ENCODE assay signal across 8 cellular contexts in the genomic region with DNA sequence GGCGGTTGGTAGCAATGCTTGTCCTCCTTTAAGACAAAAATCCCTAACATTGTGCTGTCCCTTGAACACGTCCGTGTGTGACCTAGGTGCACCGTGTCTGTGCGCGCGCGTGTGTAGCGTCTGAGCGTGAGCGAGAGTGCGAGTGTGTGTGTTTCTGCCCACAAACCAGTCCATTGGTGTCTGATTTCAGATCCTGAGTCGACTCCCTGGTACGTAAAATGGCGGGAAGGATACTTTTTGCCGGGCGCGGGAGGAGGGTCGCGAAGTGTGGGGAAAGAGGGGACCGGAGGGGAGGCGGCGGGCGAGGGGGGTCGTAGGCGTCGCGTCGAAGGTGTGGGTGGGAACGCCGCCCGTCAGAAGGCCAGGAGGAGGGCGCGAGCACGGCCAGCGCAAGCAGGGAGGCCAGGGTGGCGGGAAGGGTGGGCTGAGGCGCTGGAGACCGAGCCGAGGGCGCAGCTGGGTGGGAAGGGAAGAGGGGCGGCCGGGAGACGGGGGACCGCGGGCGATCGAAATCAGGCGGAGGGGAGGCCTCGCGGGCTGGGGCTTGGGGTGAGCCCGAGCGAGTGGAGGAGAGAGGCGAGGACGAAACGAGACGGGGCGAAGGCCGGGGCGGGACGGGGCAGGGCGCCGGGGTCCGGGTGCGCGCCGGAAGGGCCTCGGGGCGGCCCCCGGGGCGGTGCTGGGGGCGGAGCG. TPM values are rescaled to one million over a fixed set of nuclear protein-coding genes. Genes with fewer than 3 reads are reported as not detected.
DNase-seq lines count a peak whose midpoint lies in the region; ATAC-seq and TF ChIP-seq lines count a peak whose summit lies in the region.

No MANE protein-coding gene starts in this region.

- ATAC-seq in HG03196 (IDR thresholded peaks at IDR 0.05; ENCODE audit: unreplicated experiment) = no peak

- H3K4me3 Mint-ChIP-seq in activated T-helper 1 cell treated with anti-CD3 and anti-CD28 coated beads, Interleukin-12 subunit alpha, Interleukin-12 subunit beta, Interleukin-2, Interleukin-4 antibody, amounts not matched to agents 30 ng/mL and 10 ng/mL and 1 ng/mL, durations not matched to agents 14 hours and 24 hours and 36 hours = peak overlapping the region; percentile 75
- H3K4me3 Mint-ChIP-seq in nephron progenitor cell = peak overlapping the region; percentile 79

- TF ChIP-seq CTCF in nephron progenitor cell (IDR thresholded peaks at IDR 0.05) = no peak

- H3K27me3 ChIP-seq in HUES48 (ENCODE audit: control insufficient read depth, insufficient read depth, low read length) = peaks cover 100% of the 10 kb centered on the region

- peak overlapping the region; percentile 81 for H3K27ac Mint-ChIP-seq in activated T-helper 1 cell treated with anti-CD3 and anti-CD28 coated beads, Interleukin-12 subunit alpha, Interleukin-12 subunit beta, Interleukin-2, Interleukin-4 antibody, amounts not matched to agents 30 ng/mL and 10 ng/mL and 1 ng/mL, durations not matched to agents 14 hours and 24 hours and 36 hours
- H3K27ac Mint-ChIP-seq in nephron progenitor cell = no peak overlapping the region

- intact Hi-C loops in activated T-helper 1 cell treated with anti-CD3 and anti-CD28 coated beads, Interleukin-12 subunit alpha, Interleukin-12 subunit beta, Interleukin-2, Interleukin-4 antibody, amounts not matched to agents 30 ng/mL and 10 ng/mL and 1 ng/mL, durations not matched to agents 14 hours and 24 hours and 36 hours (cut with micrococcal nuclease) = loop anchor here (1.0 to 10.0 kb wide), 5 partner anchors 11 to 1545 kb away; a partner anchor contains a TSS

- DNase-seq in Caki2 (ENCODE audit: low read depth) (peak; percentile 47), nephron progenitor cell (no peak), GF-D8 (lab: John Stamatoyannopoulos, UW) (no peak), SIG-M5 (lab: John Stamatoyannopoulos, UW) (no peak)
- no peak for DNase-seq in activated T-helper 1 cell treated with anti-CD3 and anti-CD28 coated beads, Interleukin-12 subunit alpha, Interleukin-12 subunit beta, Interleukin-2, Interleukin-4 antibody, amounts not matched to agents 30 ng/mL and 10 ng/mL and 1 ng/mL, durations not matched to agents 14 hours and 24 hours and 36 hours (ENCODE audit: low spot score)
- DNase-seq in stimulated activated CD4-positive, alpha-beta T cell treated with anti-CD3 and anti-CD28 coated beads, Interleukin-1b, Interleukin-23, amount 100 ng/mL, for 48 hours = no peak

- peaks cover 28% of the 10 kb centered on the region for H3K4me1 Mint-ChIP-seq in activated T-helper 1 cell treated with anti-CD3 and anti-CD28 coated beads, Interleukin-12 subunit alpha, Interleukin-12 subunit beta, Interleukin-2, Interleukin-4 antibody, amounts not matched to agents 30 ng/mL and 10 ng/mL and 1 ng/mL, durations not matched to agents 14 hours and 24 hours and 36 hours (ENCODE audit: low read depth)
- H3K4me1 Mint-ChIP-seq in nephron progenitor cell = peaks cover 20% of the 10 kb centered on the region

- H3K27me3 Mint-ChIP-seq in activated T-helper 1 cell treated with anti-CD3 and anti-CD28 coated beads, Interleukin-12 subunit alpha, Interleukin-12 subunit beta, Interleukin-2, Interleukin-4 antibody, amounts not matched to agents 30 ng/mL and 10 ng/mL and 1 ng/mL, durations not matched to agents 14 hours and 24 hours and 36 hours (ENCODE audit: insufficient read depth) = peaks cover 74% of the 10 kb centered on the region
- peaks cover 100% of the 10 kb centered on the region for H3K27me3 Mint-ChIP-seq in nephron progenitor cell (ENCODE audit: low read depth, poor library complexity)

- peaks cover 2% of the 10 kb centered on the region for H3K36me3 Mint-ChIP-seq in activated T-helper 1 cell treated with anti-CD3 and anti-CD28 coated beads, Interleukin-12 subunit alpha, Interleukin-12 subunit beta, Interleukin-2, Interleukin-4 antibody, amounts not matched to agents 30 ng/mL and 10 ng/mL and 1 ng/mL, durations not matched to agents 14 hours and 24 hours and 36 hours (ENCODE audit: low read depth)
- no peaks in the 10 kb centered on the region for H3K36me3 Mint-ChIP-seq in nephron progenitor cell (ENCODE audit: low read depth)

- peak overlapping the region; percentile 57 for H3K4me3 ChIP-seq in HUES48 (ENCODE audit: low read depth, low read length)

- no peaks in the 10 kb centered on the region for H3K9me3 ChIP-seq in HUES48 (ENCODE audit: control insufficient read depth, insufficient read depth, low read length)

- no peak overlapping the region for H3K27ac ChIP-seq in HUES48 (ENCODE audit: low read depth, low read length)

- H3K4me1 ChIP-seq in HUES48 (ENCODE audit: control insufficient read depth, insufficient read depth, low read length) = peaks cover 6% of the 10 kb centered on the region; the same call in 1 of the 2 replicates

- no peak overlapping the region for H3K9ac ChIP-seq in HUES48 (ENCODE audit: low read depth, low read length)

- no peaks in the 10 kb centered on the region for H3K36me3 ChIP-seq in HUES48 (ENCODE audit: control insufficient read depth, insufficient read depth, low read length)

- peaks cover 6% of the 10 kb centered on the region for H3K9me3 Mint-ChIP-seq in activated T-helper 1 cell treated with anti-CD3 and anti-CD28 coated beads, Interleukin-12 subunit alpha, Interleukin-12 subunit beta, Interleukin-2, Interleukin-4 antibody, amounts not matched to agents 30 ng/mL and 10 ng/mL and 1 ng/mL, durations not matched to agents 14 hours and 24 hours and 36 hours
- H3K9me3 Mint-ChIP-seq in nephron progenitor cell = no peaks in the 10 kb centered on the region

- in situ Hi-C loops in Caki2 (cut with HindIII; ENCODE audit: low pct_unique_long_range_greater_than_20kb, low sequenced_read_pairs) = no loop called here

RNA-seq across cellular contexts. Expression of a gene that starts 8.8 kb away (rescaled TPM):
- not detected in 2 replicates for total RNA-seq in Caki2 (2014; rRNA removed; shearing (Covaris generic); ENCODE audit: low replicate concordance)
- not detected in 2 replicates for total RNA-seq in activated T-helper 1 cell treated with anti-CD3 and anti-CD28 coated beads, Interleukin-12 subunit alpha, Interleukin-12 subunit beta, Interleukin-2, Interleukin-4 antibody, amounts not matched to agents 30 ng/mL and 10 ng/mL and 1 ng/mL, durations not matched to agents 14 hours and 24 hours and 36 hours
